In genomic region chr5:39178171-39178570, GRCh38 we compare ENCODE assay signal across 13 cellular contexts. TPM values are rescaled to one million over a fixed set of nuclear protein-coding genes. Genes with fewer than 3 reads are reported as not detected.
DNase-seq lines count a peak whose midpoint lies in the region; ATAC-seq, FAIRE-seq and TF ChIP-seq lines count a peak whose summit lies in the region.
"Had no signal": no experiment of that assay in that cellular context is flagged by ENCODE, and none has a peak within 500 bp of the region (broad histone marks: within the 10 kb centered on the region; RNA-seq: fewer than 3 reads in every experiment).

No MANE protein-coding gene starts in this region.

- H3K9me3 Mint-ChIP-seq in T-cell: peaks cover 0 to 1% (median 0%) of the 10 kb centered on the region in 3 donors
- H3K9me3 Mint-ChIP-seq in nephron progenitor cell: peaks cover 3% of the 10 kb centered on the region

- TF ChIP-seq POLR2A in H54 (IDR thresholded peaks at IDR 0.05; ENCODE audit: low read depth, low read length): no peak

- ATAC-seq in T-cell (replicated peaks in 1 of 4) (peak; percentile 16 to 42 (median 37)), HG03354 (IDR thresholded peaks at IDR 0.05; ENCODE audit: poor library complexity, severe bottlenecking, unreplicated experiment) (no peak), GM18873 (IDR thresholded peaks at IDR 0.05; ENCODE audit: low FRiP score, unreplicated experiment) (no peak)

- peaks cover 43% of the 10 kb centered on the region for H3K36me3 Mint-ChIP-seq in T-cell
- H3K36me3 Mint-ChIP-seq in nephron progenitor cell (ENCODE audit: low read depth): no peaks in the 10 kb centered on the region
- H3K36me3 Mint-ChIP-seq: brain had no signal

- peak; percentile 25 to 26 for DNase-seq in AML-193 (lab: John Stamatoyannopoulos, UW)
- no peak for DNase-seq in H54 (ENCODE audit: insufficient read length, low spot score)
- no peak for DNase-seq in T-cell
- peak; percentile 22 for DNase-seq in fibroblast of the aortic adventitia (ENCODE audit: low read depth)
- DNase-seq in DMS79 treated with DMSO at 0.1 percent for 48 hours (lab: John Stamatoyannopoulos, UW): no peak
- no peak for DNase-seq in nephron progenitor cell
- DNase-seq: DMS153, NCI-H2171 had no signal

- TF ChIP-seq CTCF in fibroblast of the aortic adventitia (IDR thresholded peaks at IDR 0.05; ENCODE audit: insufficient read depth, low read length) (no peak), nephron progenitor cell (IDR thresholded peaks at IDR 0.05) (no peak)

- H3K4me1 Mint-ChIP-seq in T-cell: peaks cover 98 to 100% (median 98%) of the 10 kb centered on the region in 3 donors
- H3K4me1 Mint-ChIP-seq in nephron progenitor cell: no peaks in the 10 kb centered on the region
- H3K4me1 Mint-ChIP-seq: brain, nephron had no signal

- FAIRE-seq in H54 (lab: Jason Lieb, UNC): peak; percentile 92
- FAIRE-seq: TTC549 had no signal

- POLR2A ChIA-PET in T-cell (lab: Charles Lee): interaction anchor here (0.9 to 1.5 kb wide), 5 partner anchors 9 to 1232 kb away, joined by 3 to 6 read pairs (median 5); no protein-coding TSS in a partner anchor

- peak overlapping the region; percentile 56 to 70 (median 67) for H3K4me3 Mint-ChIP-seq in T-cell
- no peak overlapping the region for H3K4me3 Mint-ChIP-seq in nephron progenitor cell
- H3K4me3 Mint-ChIP-seq: brain, nephron had no signal

- H3K27ac Mint-ChIP-seq in T-cell (peak overlapping the region; percentile 97 to 98), nephron progenitor cell (no peak overlapping the region)
- H3K27ac Mint-ChIP-seq: brain, nephron had no signal

- H3K4me3 ChIP-seq in fibroblast of the aortic adventitia (ENCODE audit: low read depth, low read length): no peak overlapping the region

- H3K27me3 Mint-ChIP-seq in T-cell: no peaks in the 10 kb centered on the region
- peaks cover 8% of the 10 kb centered on the region for H3K27me3 Mint-ChIP-seq in nephron progenitor cell (ENCODE audit: low read depth, poor library complexity)
- H3K27me3 Mint-ChIP-seq: brain had no signal

- CTCF ChIA-PET in T-cell (lab: Charles Lee): interaction anchor here (0.9 to 6.9 kb wide), 12 partner anchors 8 to 112 kb away, joined by 3 to 61 read pairs (median 6); partner anchors contain the start of gene FYB1 (in 1 of the 2)

RNA-seq across cellular contexts. Expression of gene FYB1, which starts 41.2 kb away (rescaled TPM):
- total RNA-seq in T-cell: 100 to 1,000 TPM; 372 to 769 (median 428) TPM
- 0.08 and 0.54 TPM in 2 replicates for total RNA-seq in fibroblast of the aortic adventitia (ENCODE audit: low replicate concordance)

Comparison
In these comparisons a context has a peak if more than half of its experiments do, and no peak if none do; other contexts are left out.
1. DNase-seq: peak in AML-193 (2 of 2) and fibroblast of the aortic adventitia (single experiment); none in H54 (single experiment), T-cell (0 of 34), DMS79 treated with DMSO at 0.1 percent for 48 hours (single experiment) and nephron progenitor cell (single experiment).
2. ATAC-seq: peak in T-cell (4 of 4); none in HG03354 (single experiment) and GM18873 (single experiment).
3. RNA of gene FYB1, which starts 41.2 kb away (total RNA-seq): 372 to 769 TPM in T-cell; 0.08 to 0.54 TPM in fibroblast of the aortic adventitia; every median in the first group is over 100 times any median in the second.